Comparison of ENCODE assay signal across 18 cellular contexts in genomic region chr3:185317674-185318073, GRCh38. TPM values are rescaled to one million over a fixed set of nuclear protein-coding genes. Genes with fewer than 3 reads are reported as not detected.
DNase-seq lines count a peak whose midpoint lies in the region; ATAC-seq, FAIRE-seq and TF ChIP-seq lines count a peak whose summit lies in the region.
"Had no signal": no experiment of that assay in that cellular context is flagged by ENCODE, and none has a peak within 500 bp of the region (broad histone marks: within the 10 kb centered on the region; RNA-seq: fewer than 3 reads in every experiment).

No MANE protein-coding gene starts in this region.

- peak; percentile 59 to 85 (median 80) for ATAC-seq in pancreas
- ATAC-seq: activated CD8-positive, alpha-beta T cell treated with anti-CD3 and anti-CD28 coated beads for 36 hours; naive thymus-derived CD8-positive, alpha-beta T cell; T-helper 17 cell had no signal

- H3K9me3 Mint-ChIP-seq in activated T-helper 2 cell treated with anti-CD3 and anti-CD28 coated beads, Interferon-gamma antibody, Interleukin-2, Interleukin-4, amounts not matched to agents 10 μg/mL and 5 μg/mL and 100 μg/mL, durations not matched to agents 14 hours and 24 hours and 36 hours, result no peaks in the 10 kb centered on the region
- H3K9me3 Mint-ChIP-seq: activated CD8-positive, alpha-beta T cell treated with anti-CD3 and anti-CD28 coated beads for 36 hours; CD4-positive, CD25-positive, alpha-beta regulatory T cell; naive thymus-derived CD8-positive, alpha-beta T cell had no signal

- no peaks in the 10 kb centered on the region for H3K27me3 ChIP-seq in adrenal gland
- H3K27me3 ChIP-seq in pancreas, result no peaks in the 10 kb centered on the region

- TF ChIP-seq CTCF in adrenal gland (IDR thresholded peaks at IDR 0.05) (no peak), pancreas (IDR thresholded peaks at IDR 0.05) (no peak)

- peaks cover 3% of the 10 kb centered on the region for H3K4me1 Mint-ChIP-seq in activated T-helper 2 cell treated with anti-CD3 and anti-CD28 coated beads, Interferon-gamma antibody, Interleukin-2, Interleukin-4, amounts not matched to agents 10 μg/mL and 5 μg/mL and 100 μg/mL, durations not matched to agents 14 hours and 24 hours and 36 hours (ENCODE audit: low read depth)
- H3K4me1 Mint-ChIP-seq: T-helper 17 cell had no signal

- H3K9me3 ChIP-seq in adrenal gland (replicated peaks in 1 of 3), result no peaks in the 10 kb centered on the region
- H3K9me3 ChIP-seq in pancreas, result no peaks in the 10 kb centered on the region

- H3K27ac ChIP-seq in adrenal gland, result peak overlapping the region; percentile 65 to 90 (median 68)
- H3K27ac ChIP-seq in pancreas, result peak overlapping the region; percentile 43 to 93 (median 66)
- H3K27ac ChIP-seq: GM23248 had no signal

- no peak overlapping the region for H3K27ac Mint-ChIP-seq in activated T-helper 2 cell treated with anti-CD3 and anti-CD28 coated beads, Interferon-gamma antibody, Interleukin-2, Interleukin-4, amounts not matched to agents 10 μg/mL and 5 μg/mL and 100 μg/mL, durations not matched to agents 14 hours and 24 hours and 36 hours
- H3K27ac Mint-ChIP-seq: activated CD8-positive, alpha-beta T cell treated with anti-CD3 and anti-CD28 coated beads for 36 hours; activated naive CD8-positive, alpha-beta T cell; CD4-positive, CD25-positive, alpha-beta regulatory T cell; naive thymus-derived CD8-positive, alpha-beta T cell; T-helper 17 cell had no signal

- intact Hi-C loops in adrenal gland (cut with DNase I), result no loop called here
- intact Hi-C loops in pancreas (cut with DNase I), result no loop called here
- intact Hi-C loops in activated T-helper 2 cell treated with anti-CD3 and anti-CD28 coated beads, Interferon-gamma antibody, Interleukin-2, Interleukin-4, amounts not matched to agents 10 μg/mL and 5 μg/mL and 100 μg/mL, durations not matched to agents 14 hours and 24 hours and 36 hours (cut with micrococcal nuclease), result no loop called here

- DNase-seq in GM19239 (ENCODE audit: insufficient read length, low spot score), result no peak
- no peak for DNase-seq in adrenal gland
- DNase-seq in glomerular visceral epithelial cell (ENCODE audit: extremely low spot score), result peak; percentile 57
- no peak for DNase-seq in pancreas
- no peak for DNase-seq in NCI-H1436 treated with DMSO at 0.1 percent for 48 hours (lab: John Stamatoyannopoulos, UW)
- DNase-seq in activated T-helper 2 cell treated with anti-CD3 and anti-CD28 coated beads, Interferon-gamma antibody, Interleukin-2, Interleukin-4, amounts not matched to agents 10 μg/mL and 5 μg/mL and 100 μg/mL, durations not matched to agents 14 hours and 24 hours and 36 hours (ENCODE audit: low spot score), result no peak
- no peak for DNase-seq in stimulated activated CD4-positive, alpha-beta T cell treated with anti-CD3 and anti-CD28 coated beads, Interleukin-4, amount 100 ng/mL, for 1 hour
- DNase-seq in NCI-H146 treated with DMSO at 0.1 percent for 48 hours (lab: John Stamatoyannopoulos, UW; ENCODE audit: unreplicated experiment), result no peak
- DNase-seq: activated CD8-positive, alpha-beta T cell treated with anti-CD3 and anti-CD28 coated beads for 36 hours; CD4-positive, CD25-positive, alpha-beta regulatory T cell; GM23248; hippocampal formation; naive thymus-derived CD8-positive, alpha-beta T cell; NCI-H146; NCI-H82; T-helper 17 cell had no signal

- FAIRE-seq in GM19239 (lab: Jason Lieb, UNC) (peak; percentile 28), pancreas (lab: Jason Lieb, UNC) (peak; percentile 91)

- peaks cover 4% of the 10 kb centered on the region for H3K27me3 Mint-ChIP-seq in activated T-helper 2 cell treated with anti-CD3 and anti-CD28 coated beads, Interferon-gamma antibody, Interleukin-2, Interleukin-4, amounts not matched to agents 10 μg/mL and 5 μg/mL and 100 μg/mL, durations not matched to agents 14 hours and 24 hours and 36 hours (ENCODE audit: low read depth)
- H3K27me3 Mint-ChIP-seq: T-helper 17 cell had no signal

- TF ChIP-seq POLR2A in adrenal gland (IDR thresholded peaks at IDR 0.05), result peak in 1 of 2 donors; percentile 18

- H3K36me3 ChIP-seq in adrenal gland (replicated peaks in 1 of 2), result no peaks in the 10 kb centered on the region
- no peaks in the 10 kb centered on the region for H3K36me3 ChIP-seq in pancreas

- H3K4me1 ChIP-seq in adrenal gland (replicated peaks in 1 of 2), result peaks cover 21 to 38% of the 10 kb centered on the region in 2 donors
- H3K4me1 ChIP-seq in pancreas, result peaks cover 4 to 21% (median 20%) of the 10 kb centered on the region in 3 donors

- H3K4me3 Mint-ChIP-seq in activated T-helper 2 cell treated with anti-CD3 and anti-CD28 coated beads, Interferon-gamma antibody, Interleukin-2, Interleukin-4, amounts not matched to agents 10 μg/mL and 5 μg/mL and 100 μg/mL, durations not matched to agents 14 hours and 24 hours and 36 hours (ENCODE audit: low read depth), result no peak overlapping the region
- H3K4me3 Mint-ChIP-seq: activated CD8-positive, alpha-beta T cell treated with anti-CD3 and anti-CD28 coated beads for 36 hours; activated naive CD8-positive, alpha-beta T cell; CD4-positive, CD25-positive, alpha-beta regulatory T cell; naive thymus-derived CD8-positive, alpha-beta T cell; T-helper 17 cell had no signal

- WGBS in adrenal gland, 4 donors, result 21 to 39% (median 38%) methylated on average over 3 of the region's 3 CpGs
- 5 to 6% methylated on average over 3 of the region's 3 CpGs for WGBS in pancreas, 2 donors

- H3K4me3 ChIP-seq in adrenal gland (peak overlapping the region in 1 of 4 donors; percentile 33), pancreas (peak overlapping the region in 1 of 4 donors; percentile 11)
- H3K4me3 ChIP-seq: GM23248, skin epidermis had no signal

- H3K36me3 Mint-ChIP-seq in activated T-helper 2 cell treated with anti-CD3 and anti-CD28 coated beads, Interferon-gamma antibody, Interleukin-2, Interleukin-4, amounts not matched to agents 10 μg/mL and 5 μg/mL and 100 μg/mL, durations not matched to agents 14 hours and 24 hours and 36 hours (ENCODE audit: low read depth), result no peaks in the 10 kb centered on the region
- H3K36me3 Mint-ChIP-seq: activated naive CD8-positive, alpha-beta T cell; CD4-positive, CD25-positive, alpha-beta regulatory T cell had no signal

RNA-seq across cellular contexts. Expression of gene MAP3K13, which starts 45.3 kb away (rescaled TPM):
- 10 to 100 TPM; 34.4 to 66.0 (median 50.9) TPM for total RNA-seq in adrenal gland
- polyA plus RNA-seq in adrenal gland, result 10 to 100 TPM; 30.1 to 46.8 (median 45.4) TPM
- total RNA-seq in pancreas, result 10 to 100 TPM; 17.5 to 43.1 (median 24.0) TPM
- 10 to 100 TPM; 17.2 to 22.8 TPM for polyA plus RNA-seq in pancreas
- 10.3 and 14.7 TPM in 2 replicates for total RNA-seq in activated T-helper 2 cell treated with anti-CD3 and anti-CD28 coated beads, Interferon-gamma antibody, Interleukin-2, Interleukin-4, amounts not matched to agents 10 μg/mL and 5 μg/mL and 100 μg/mL, durations not matched to agents 14 hours and 24 hours and 36 hours
